18 cellular contexts compared by ENCODE assay signal in the genomic region with DNA sequence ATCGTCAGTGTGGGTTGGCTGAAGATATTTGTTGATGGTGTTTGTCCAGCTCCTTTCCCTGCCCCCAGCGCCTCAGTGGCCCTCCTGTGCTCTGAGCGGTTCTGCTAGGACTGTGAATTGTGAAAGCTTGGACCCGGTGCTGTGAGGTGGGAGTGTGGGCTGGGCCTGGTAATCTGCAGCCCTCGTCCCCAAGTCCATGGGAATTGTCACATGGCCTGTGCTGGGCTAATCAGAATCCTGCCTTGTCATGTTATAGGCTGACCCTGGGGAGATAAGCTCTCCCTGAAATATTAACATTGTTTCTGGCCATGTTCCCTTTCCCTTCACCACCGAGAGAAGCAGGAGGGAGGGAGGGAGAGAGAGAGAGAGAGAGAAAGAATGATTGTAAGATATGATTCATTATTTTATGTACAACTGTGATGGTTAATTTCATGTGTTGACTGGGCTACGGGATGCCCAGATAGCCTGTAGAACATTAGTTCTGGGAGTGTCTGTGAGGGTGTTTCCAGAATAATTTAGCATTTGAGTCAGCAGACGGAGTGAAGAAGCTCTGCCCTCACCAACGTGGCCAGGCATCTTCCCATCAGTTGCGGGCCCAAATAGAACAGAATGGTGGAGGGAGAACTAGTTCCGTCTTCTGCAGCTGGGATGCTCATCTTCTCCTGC.
A peak's percentile ranks its signal among the peaks of the same experiment; 100 is the strongest.
DNase-seq lines count a peak whose midpoint lies in the region; ATAC-seq and TF ChIP-seq lines count a peak whose summit lies in the region.
"Had no signal": no experiment of that assay in that cellular context is flagged by ENCODE, and none has a peak within 500 bp of the region (broad histone marks: within the 10 kb centered on the region; RNA-seq: fewer than 3 reads in every experiment).

No MANE protein-coding gene starts in this region.

- H3K36me3 ChIP-seq in HCT116 (ENCODE audit: control insufficient read depth in 1 of 2, insufficient read depth in 2 of 2, low read length in 2 of 2) (no peaks in the 10 kb centered on the region), PC-9 (ENCODE audit: low read depth) (no peaks in the 10 kb centered on the region), breast epithelium (no peaks in the 10 kb centered on the region)
- H3K36me3 ChIP-seq: BLaER1 treated with 17β-estradiol and CSF1 and Interleukin-3, amounts not matched to agents 10 nM and 100 nM; HAP-1 had no signal

- H3K9ac ChIP-seq in HCT116 (ENCODE audit: low read length) = no peak overlapping the region
- H3K9ac ChIP-seq: BLaER1 treated with 17β-estradiol and CSF1 and Interleukin-3, amounts not matched to agents 10 nM and 100 nM had no signal

- intact Hi-C loops in HCT116 (cut with micrococcal nuclease) (no loop called here), PC-9 (cut with micrococcal nuclease; ENCODE audit: unreplicated experiment) (no loop called here), breast epithelium (cut with DNase I; ENCODE audit: low total_unique reads) (no loop called here)
- intact Hi-C loops in activated CD4-positive, alpha-beta T cell treated with anti-CD3 and anti-CD28 coated beads for 36 hours (cut with DNase I, micrococcal nuclease) = no loop called here

- no peak for DNase-seq in HCT116 (ENCODE audit: low read depth, low spot score)
- no peak for DNase-seq in PC-9
- no peak for DNase-seq in breast epithelium (ENCODE audit: low spot score in 2 of 2)
- DNase-seq in foreskin keratinocyte = peak; percentile 50 to 75
- DNase-seq in activated CD4-positive, alpha-beta T cell treated with anti-CD3 and anti-CD28 coated beads for 36 hours = no peak
- no peak for DNase-seq in activated gamma-delta T cell (lab: John Stamatoyannopoulos, UW)
- no peak for DNase-seq in NCI-H1105 (lab: John Stamatoyannopoulos, UW)
- no peak for DNase-seq in Ammon's horn (ENCODE audit: low spot score)
- DNase-seq: 8988T; CD8-positive, alpha-beta T cell; DMS 273 treated with DMSO at 0.1 percent for 48 hours; DMS53; DND-41; EL had no signal

- TF ChIP-seq POLR2A in HCT116 (IDR thresholded peaks at IDR 0.05; ENCODE audit: borderline replicate concordance, extremely low read depth, insufficient read depth, insufficient read length) = no peak
- no peak for TF ChIP-seq POLR2A in breast epithelium (IDR thresholded peaks at IDR 0.05)

- H3F3A ChIP-seq in PC-9 (ENCODE audit: insufficient read depth, low read depth) = peaks cover 32% of the 10 kb centered on the region

- CTCF ChIA-PET in HCT116 (lab: Charles Lee) = no interaction called here
- CTCF ChIA-PET in PC-9 (lab: Charles Lee) = no interaction called here
- CTCF ChIA-PET in activated CD4-positive, alpha-beta T cell treated with anti-CD3 and anti-CD28 coated beads for 36 hours (lab: Charles Lee) = no interaction called here

- no peaks in the 10 kb centered on the region for H4K20me1 ChIP-seq in HCT116 (ENCODE audit: insufficient read depth)
- H4K20me1 ChIP-seq in PC-9 (ENCODE audit: insufficient read depth) = no peaks in the 10 kb centered on the region
- H4K20me1 ChIP-seq: BLaER1 treated with 17β-estradiol and CSF1 and Interleukin-3, amounts not matched to agents 10 nM and 100 nM had no signal

- BruUV-seq in HCT116 (replicated peaks; lab: Mats Ljungman, UMichigan) (no TSS peak), PC-9 (replicated peaks; lab: Mats Ljungman, UMichigan) (no TSS peak)

- H3K4me1 Mint-ChIP-seq in activated CD4-positive, alpha-beta T cell treated with anti-CD3 and anti-CD28 coated beads for 36 hours = no peaks in the 10 kb centered on the region
- H3K4me1 Mint-ChIP-seq: B cell had no signal

- no peak overlapping the region for H3K4me3 Mint-ChIP-seq in activated CD4-positive, alpha-beta T cell treated with anti-CD3 and anti-CD28 coated beads for 36 hours
- H3K4me3 Mint-ChIP-seq: B cell; CD8-positive, alpha-beta T cell had no signal

- no peak overlapping the region for H2AFZ ChIP-seq in HCT116 (ENCODE audit: low read depth, low read length, poor library complexity, severe bottlenecking)
- no peak overlapping the region for H2AFZ ChIP-seq in PC-9

- H3K27ac ChIP-seq in HCT116 (ENCODE audit: low read depth, low read length) (no peak overlapping the region), PC-9 (peak overlapping the region; percentile 99), breast epithelium (peak overlapping the region; percentile 84 to 87), foreskin keratinocyte (peak overlapping the region; percentile 46)
- H3K27ac ChIP-seq: BLaER1 treated with 17β-estradiol and CSF1 and Interleukin-3, amounts not matched to agents 10 nM and 100 nM had no signal

- no peaks in the 10 kb centered on the region for H3K9me3 Mint-ChIP-seq in activated CD4-positive, alpha-beta T cell treated with anti-CD3 and anti-CD28 coated beads for 36 hours (ENCODE audit: low read depth)

- no peak overlapping the region for H3K27ac Mint-ChIP-seq in activated CD4-positive, alpha-beta T cell treated with anti-CD3 and anti-CD28 coated beads for 36 hours
- H3K27ac Mint-ChIP-seq: B cell; CD8-positive, alpha-beta T cell had no signal

- H3K4me3 ChIP-seq in HCT116 (replicated peaks in 1 of 2; ENCODE audit: low read depth in 1 of 2, low read length in 2 of 2) = no peak overlapping the region
- no peak overlapping the region for H3K4me3 ChIP-seq in PC-9
- H3K4me3 ChIP-seq in breast epithelium = no peak overlapping the region
- H3K4me3 ChIP-seq: BLaER1 treated with 17β-estradiol and CSF1 and Interleukin-3, amounts not matched to agents 10 nM and 100 nM; GM12878; HAP-1 had no signal

- H3K36me3 Mint-ChIP-seq in activated CD4-positive, alpha-beta T cell treated with anti-CD3 and anti-CD28 coated beads for 36 hours (ENCODE audit: low read depth) = no peaks in the 10 kb centered on the region
- H3K36me3 Mint-ChIP-seq: CD8-positive, alpha-beta T cell had no signal

- TF ChIP-seq RAD21 in HCT116 (IDR thresholded peaks at IDR 0.05; ENCODE audit: low read depth) = no peak

- no peak for TF ChIP-seq CTCF in HCT116 (IDR thresholded peaks at IDR 0.05 in 2 of 3, conservative IDR thresholded peaks at IDR 0.05 in 1 of 3; ENCODE audit: borderline replicate concordance in 1 of 3, insufficient read depth in 1 of 3, low read depth in 2 of 3, low read length in 2 of 3)
- no peak for TF ChIP-seq CTCF in PC-9 (conservative IDR thresholded peaks at IDR 0.05)
- TF ChIP-seq CTCF in breast epithelium (IDR thresholded peaks at IDR 0.05) = no peak
- no peak for TF ChIP-seq CTCF in foreskin keratinocyte (conservative IDR thresholded peaks at IDR 0.05)

- H3K4me2 ChIP-seq in HCT116 (ENCODE audit: low read length) = no peak overlapping the region
- H3K4me2 ChIP-seq in PC-9 = peak overlapping the region; percentile 69
- H3K4me2 ChIP-seq: BLaER1 treated with 17β-estradiol and CSF1 and Interleukin-3, amounts not matched to agents 10 nM and 100 nM had no signal

- RAD21 ChIA-PET in HCT116 (lab: Charles Lee; ENCODE audit: low non-redundant PET in 1 of 2, low total read pairs in 2 of 2, uncharacterized antibody in 2 of 2, unreplicated experiment in 2 of 2) = no interaction called here

- peaks cover 2% of the 10 kb centered on the region for H3K27me3 Mint-ChIP-seq in activated CD4-positive, alpha-beta T cell treated with anti-CD3 and anti-CD28 coated beads for 36 hours

- no peaks in the 10 kb centered on the region for H3K9me3 ChIP-seq in HCT116 (ENCODE audit: control insufficient read depth in 1 of 2, insufficient read depth in 1 of 2, low read depth in 1 of 2, low read length in 2 of 2)
- H3K9me3 ChIP-seq in PC-9 (ENCODE audit: insufficient read depth, low read depth) = no peaks in the 10 kb centered on the region
- no peaks in the 10 kb centered on the region for H3K9me3 ChIP-seq in breast epithelium
- H3K9me3 ChIP-seq: BLaER1 treated with 17β-estradiol and CSF1 and Interleukin-3, amounts not matched to agents 10 nM and 100 nM; HAP-1 had no signal

- POLR2A ChIA-PET in HCT116 (lab: Charles Lee) (no interaction called here), PC-9 (lab: Charles Lee; ENCODE audit: unreplicated experiment) (no interaction called here)
- POLR2A ChIA-PET in activated CD4-positive, alpha-beta T cell treated with anti-CD3 and anti-CD28 coated beads for 36 hours (lab: Charles Lee) = no interaction called here

- no peaks in the 10 kb centered on the region for H3K79me2 ChIP-seq in HCT116 (ENCODE audit: insufficient read depth, low read length)
- peaks cover 12% of the 10 kb centered on the region; the same call in 1 of the 2 replicates for H3K79me2 ChIP-seq in PC-9 (ENCODE audit: low read depth)

- H3K27me3 ChIP-seq in HCT116 (ENCODE audit: insufficient read depth, low read length) = no peaks in the 10 kb centered on the region
- no peaks in the 10 kb centered on the region for H3K27me3 ChIP-seq in PC-9 (ENCODE audit: insufficient read depth, low read depth)
- no peaks in the 10 kb centered on the region for H3K27me3 ChIP-seq in breast epithelium
- no peaks in the 10 kb centered on the region for H3K27me3 ChIP-seq in foreskin keratinocyte
- H3K27me3 ChIP-seq: BLaER1 treated with 17β-estradiol and CSF1 and Interleukin-3, amounts not matched to agents 10 nM and 100 nM had no signal

- 0 out of 2 replicates have a peak, but pooled peaks have one; percentile 4 for ATAC-seq in HCT116
- peak; percentile 30 for ATAC-seq in foreskin keratinocyte
- ATAC-seq in activated CD4-positive, alpha-beta T cell treated with anti-CD3 and anti-CD28 coated beads for 36 hours = no peak
- ATAC-seq: CD8-positive, alpha-beta T cell; GM12878 had no signal

- no peaks in the 10 kb centered on the region for H3K9me2 ChIP-seq in HCT116 (ENCODE audit: insufficient read depth)
- H3K9me2 ChIP-seq in PC-9 (ENCODE audit: insufficient read depth) = no peaks in the 10 kb centered on the region

- H3K4me1 ChIP-seq in HCT116 (ENCODE audit: control insufficient read depth in 1 of 2, insufficient read depth in 2 of 2, low read length in 2 of 2) (peaks cover 0 to 17% of the 10 kb centered on the region in 2 experiments; a peak in 2 of 4 replicates), PC-9 (replicated peaks; ENCODE audit: insufficient read depth) (peaks cover 52% of the 10 kb centered on the region), breast epithelium (peaks cover 11 to 15% of the 10 kb centered on the region in 2 donors), foreskin keratinocyte (peaks cover 18% of the 10 kb centered on the region)
- H3K4me1 ChIP-seq: HAP-1 had no signal

TF ChIP-seq in HCT116, 20 proteins besides CTCF, POLR2A, EP300 and RAD21 (continues in another document):
- no peak for TF ChIP-seq POLR2AphosphoS5 (IDR thresholded peaks at IDR 0.05; ENCODE audit: low read depth, low read length)
- no peak for TF ChIP-seq ELF1 (IDR thresholded peaks at IDR 0.05; ENCODE audit: borderline replicate concordance, low read depth)
- TF ChIP-seq TCF7L2 (IDR thresholded peaks at IDR 0.05; ENCODE audit: borderline replicate concordance, extremely low read depth, insufficient read depth, insufficient read length) = no peak
- TF ChIP-seq, protein P1, sequence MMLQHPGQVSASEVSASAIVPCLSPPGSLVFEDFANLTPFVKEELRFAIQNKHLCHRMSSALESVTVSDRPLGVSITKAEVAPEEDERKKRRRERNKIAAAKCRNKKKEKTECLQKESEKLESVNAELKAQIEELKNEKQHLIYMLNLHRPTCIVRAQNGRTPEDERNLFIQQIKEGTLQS (IDR thresholded peaks at IDR 0.05) = no peak
- no peak for TF ChIP-seq SP1 (IDR thresholded peaks at IDR 0.05; ENCODE audit: low read depth)
- TF ChIP-seq EGR1 (IDR thresholded peaks at IDR 0.05; ENCODE audit: low read depth) = no peak
- TF ChIP-seq ZFX (IDR thresholded peaks at IDR 0.05) = no peak
- TF ChIP-seq YY1 (IDR thresholded peaks at IDR 0.05; ENCODE audit: extremely low read depth, insufficient replicate concordance, low read depth, low read length) = no peak

Comparison
In these comparisons a context has a peak if more than half of its experiments do, and no peak if none do; other contexts are left out.
1. DNase-seq: peak in foreskin keratinocyte (2 of 2); none in HCT116 (single experiment), PC-9 (0 of 2), breast epithelium (0 of 2), activated CD4-positive, alpha-beta T cell treated with anti-CD3 and anti-CD28 coated beads for 36 hours (single experiment), activated gamma-delta T cell (single experiment), NCI-H1105 (single experiment) and Ammon's horn (single experiment).